1 cellular context compared by ENCODE assay signal in the genomic region with DNA sequence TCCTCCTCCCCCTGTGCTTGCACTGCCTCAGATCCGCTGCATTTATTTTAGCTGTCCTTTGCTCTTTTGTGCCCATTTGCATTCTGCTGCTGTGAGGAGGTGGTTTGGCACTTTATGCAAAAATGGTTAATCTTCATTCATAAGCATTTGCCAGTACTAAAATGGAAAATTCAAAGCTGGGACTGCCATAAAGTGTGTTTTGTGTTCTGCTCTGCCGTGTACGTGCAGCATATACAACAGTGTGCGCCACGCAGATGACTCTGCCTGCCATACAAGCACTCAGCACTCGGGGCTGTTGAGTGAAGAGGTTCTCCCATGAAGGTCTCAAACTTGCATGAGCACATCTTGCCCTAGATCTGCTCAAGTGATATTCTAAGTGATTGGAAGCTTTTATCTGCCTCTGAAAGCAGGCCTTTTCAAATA.
TF ChIP-seq lines count a peak whose summit lies in the region.

No MANE protein-coding gene starts in this region.

TF ChIP-seq in WTC11, 78 proteins besides CTCF, POLR2A, EP300 and RAD21:
- TF ChIP-seq, protein P1, sequence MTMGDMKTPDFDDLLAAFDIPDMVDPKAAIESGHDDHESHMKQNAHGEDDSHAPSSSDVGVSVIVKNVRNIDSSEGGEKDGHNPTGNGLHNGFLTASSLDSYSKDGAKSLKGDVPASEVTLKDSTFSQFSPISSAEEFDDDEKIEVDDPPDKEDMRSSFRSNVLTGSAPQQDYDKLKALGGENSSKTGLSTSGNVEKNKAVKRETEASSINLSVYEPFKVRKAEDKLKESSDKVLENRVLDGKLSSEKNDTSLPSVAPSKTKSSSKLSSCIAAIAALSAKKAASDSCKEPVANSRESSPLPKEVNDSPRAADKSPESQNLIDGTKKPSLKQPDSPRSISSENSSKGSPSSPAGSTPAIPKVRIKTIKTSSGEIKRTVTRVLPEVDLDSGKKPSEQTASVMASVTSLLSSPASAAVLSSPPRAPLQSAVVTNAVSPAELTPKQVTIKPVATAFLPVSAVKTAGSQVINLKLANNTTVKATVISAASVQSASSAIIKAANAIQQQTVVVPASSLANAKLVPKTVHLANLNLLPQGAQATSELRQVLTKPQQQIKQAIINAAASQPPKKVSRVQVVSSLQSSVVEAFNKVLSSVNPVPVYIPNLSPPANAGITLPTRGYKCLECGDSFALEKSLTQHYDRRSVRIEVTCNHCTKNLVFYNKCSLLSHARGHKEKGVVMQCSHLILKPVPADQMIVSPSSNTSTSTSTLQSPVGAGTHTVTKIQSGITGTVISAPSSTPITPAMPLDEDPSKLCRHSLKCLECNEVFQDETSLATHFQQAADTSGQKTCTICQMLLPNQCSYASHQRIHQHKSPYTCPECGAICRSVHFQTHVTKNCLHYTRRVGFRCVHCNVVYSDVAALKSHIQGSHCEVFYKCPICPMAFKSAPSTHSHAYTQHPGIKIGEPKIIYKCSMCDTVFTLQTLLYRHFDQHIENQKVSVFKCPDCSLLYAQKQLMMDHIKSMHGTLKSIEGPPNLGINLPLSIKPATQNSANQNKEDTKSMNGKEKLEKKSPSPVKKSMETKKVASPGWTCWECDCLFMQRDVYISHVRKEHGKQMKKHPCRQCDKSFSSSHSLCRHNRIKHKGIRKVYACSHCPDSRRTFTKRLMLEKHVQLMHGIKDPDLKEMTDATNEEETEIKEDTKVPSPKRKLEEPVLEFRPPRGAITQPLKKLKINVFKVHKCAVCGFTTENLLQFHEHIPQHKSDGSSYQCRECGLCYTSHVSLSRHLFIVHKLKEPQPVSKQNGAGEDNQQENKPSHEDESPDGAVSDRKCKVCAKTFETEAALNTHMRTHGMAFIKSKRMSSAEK (CRISPR knock-in tag; IDR thresholded peaks at IDR 0.05; ENCODE audit: borderline replicate concordance) = no peak
- no peak for TF ChIP-seq ELF4 (CRISPR knock-in tag; IDR thresholded peaks at IDR 0.05; ENCODE audit: low read depth)
- TF ChIP-seq E2F1 (CRISPR knock-in tag; IDR thresholded peaks at IDR 0.05) = no peak
- no peak for TF ChIP-seq ZNF121 (CRISPR knock-in tag; IDR thresholded peaks at IDR 0.05)
- TF ChIP-seq ZNF423 (CRISPR knock-in tag; IDR thresholded peaks at IDR 0.05) = no peak
- no peak for TF ChIP-seq NFATC4 (CRISPR knock-in tag; IDR thresholded peaks at IDR 0.05)
- no peak for TF ChIP-seq HMGA2 (CRISPR knock-in tag; IDR thresholded peaks at IDR 0.05)
- no peak for TF ChIP-seq ATF3 (CRISPR knock-in tag; conservative IDR thresholded peaks at IDR 0.05)
- no peak for TF ChIP-seq NFE2L1 (CRISPR knock-in tag; IDR thresholded peaks at IDR 0.05)
- TF ChIP-seq E2F4 (CRISPR knock-in tag; IDR thresholded peaks at IDR 0.05; ENCODE audit: borderline replicate concordance, low read depth) = no peak
- no peak for TF ChIP-seq NR2C2 (CRISPR knock-in tag; IDR thresholded peaks at IDR 0.05)
- TF ChIP-seq IRF1 (CRISPR knock-in tag; IDR thresholded peaks at IDR 0.05) = no peak
- no peak for TF ChIP-seq FOXK1 (CRISPR knock-in tag; IDR thresholded peaks at IDR 0.05)
- no peak for TF ChIP-seq GTF2I (CRISPR knock-in tag; conservative IDR thresholded peaks at IDR 0.05)
- TF ChIP-seq, protein P2, sequence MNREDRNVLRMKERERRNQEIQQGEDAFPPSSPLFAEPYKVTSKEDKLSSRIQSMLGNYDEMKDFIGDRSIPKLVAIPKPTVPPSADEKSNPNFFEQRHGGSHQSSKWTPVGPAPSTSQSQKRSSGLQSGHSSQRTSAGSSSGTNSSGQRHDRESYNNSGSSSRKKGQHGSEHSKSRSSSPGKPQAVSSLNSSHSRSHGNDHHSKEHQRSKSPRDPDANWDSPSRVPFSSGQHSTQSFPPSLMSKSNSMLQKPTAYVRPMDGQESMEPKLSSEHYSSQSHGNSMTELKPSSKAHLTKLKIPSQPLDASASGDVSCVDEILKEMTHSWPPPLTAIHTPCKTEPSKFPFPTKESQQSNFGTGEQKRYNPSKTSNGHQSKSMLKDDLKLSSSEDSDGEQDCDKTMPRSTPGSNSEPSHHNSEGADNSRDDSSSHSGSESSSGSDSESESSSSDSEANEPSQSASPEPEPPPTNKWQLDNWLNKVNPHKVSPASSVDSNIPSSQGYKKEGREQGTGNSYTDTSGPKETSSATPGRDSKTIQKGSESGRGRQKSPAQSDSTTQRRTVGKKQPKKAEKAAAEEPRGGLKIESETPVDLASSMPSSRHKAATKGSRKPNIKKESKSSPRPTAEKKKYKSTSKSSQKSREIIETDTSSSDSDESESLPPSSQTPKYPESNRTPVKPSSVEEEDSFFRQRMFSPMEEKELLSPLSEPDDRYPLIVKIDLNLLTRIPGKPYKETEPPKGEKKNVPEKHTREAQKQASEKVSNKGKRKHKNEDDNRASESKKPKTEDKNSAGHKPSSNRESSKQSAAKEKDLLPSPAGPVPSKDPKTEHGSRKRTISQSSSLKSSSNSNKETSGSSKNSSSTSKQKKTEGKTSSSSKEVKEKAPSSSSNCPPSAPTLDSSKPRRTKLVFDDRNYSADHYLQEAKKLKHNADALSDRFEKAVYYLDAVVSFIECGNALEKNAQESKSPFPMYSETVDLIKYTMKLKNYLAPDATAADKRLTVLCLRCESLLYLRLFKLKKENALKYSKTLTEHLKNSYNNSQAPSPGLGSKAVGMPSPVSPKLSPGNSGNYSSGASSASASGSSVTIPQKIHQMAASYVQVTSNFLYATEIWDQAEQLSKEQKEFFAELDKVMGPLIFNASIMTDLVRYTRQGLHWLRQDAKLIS (CRISPR knock-in tag; IDR thresholded peaks at IDR 0.05; ENCODE audit: borderline replicate concordance) = no peak
- TF ChIP-seq, protein P3, sequence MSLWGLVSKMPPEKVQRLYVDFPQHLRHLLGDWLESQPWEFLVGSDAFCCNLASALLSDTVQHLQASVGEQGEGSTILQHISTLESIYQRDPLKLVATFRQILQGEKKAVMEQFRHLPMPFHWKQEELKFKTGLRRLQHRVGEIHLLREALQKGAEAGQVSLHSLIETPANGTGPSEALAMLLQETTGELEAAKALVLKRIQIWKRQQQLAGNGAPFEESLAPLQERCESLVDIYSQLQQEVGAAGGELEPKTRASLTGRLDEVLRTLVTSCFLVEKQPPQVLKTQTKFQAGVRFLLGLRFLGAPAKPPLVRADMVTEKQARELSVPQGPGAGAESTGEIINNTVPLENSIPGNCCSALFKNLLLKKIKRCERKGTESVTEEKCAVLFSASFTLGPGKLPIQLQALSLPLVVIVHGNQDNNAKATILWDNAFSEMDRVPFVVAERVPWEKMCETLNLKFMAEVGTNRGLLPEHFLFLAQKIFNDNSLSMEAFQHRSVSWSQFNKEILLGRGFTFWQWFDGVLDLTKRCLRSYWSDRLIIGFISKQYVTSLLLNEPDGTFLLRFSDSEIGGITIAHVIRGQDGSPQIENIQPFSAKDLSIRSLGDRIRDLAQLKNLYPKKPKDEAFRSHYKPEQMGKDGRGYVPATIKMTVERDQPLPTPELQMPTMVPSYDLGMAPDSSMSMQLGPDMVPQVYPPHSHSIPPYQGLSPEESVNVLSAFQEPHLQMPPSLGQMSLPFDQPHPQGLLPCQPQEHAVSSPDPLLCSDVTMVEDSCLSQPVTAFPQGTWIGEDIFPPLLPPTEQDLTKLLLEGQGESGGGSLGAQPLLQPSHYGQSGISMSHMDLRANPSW (CRISPR knock-in tag; conservative IDR thresholded peaks at IDR 0.05; ENCODE audit: low read depth) = no peak
- no peak for TF ChIP-seq ZBTB43 (CRISPR knock-in tag; IDR thresholded peaks at IDR 0.05)
- no peak for TF ChIP-seq ETV6 (CRISPR knock-in tag; IDR thresholded peaks at IDR 0.05)
- TF ChIP-seq, protein P4, sequence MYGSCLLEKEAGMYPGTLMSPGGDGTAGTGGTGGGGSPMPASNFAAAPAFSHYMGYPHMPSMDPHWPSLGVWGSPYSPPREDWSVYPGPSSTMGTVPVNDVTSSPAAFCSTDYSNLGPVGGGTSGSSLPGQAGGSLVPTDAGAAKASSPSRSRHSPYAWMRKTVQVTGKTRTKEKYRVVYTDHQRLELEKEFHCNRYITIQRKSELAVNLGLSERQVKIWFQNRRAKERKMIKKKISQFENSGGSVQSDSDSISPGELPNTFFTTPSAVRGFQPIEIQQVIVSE (CRISPR knock-in tag; IDR thresholded peaks at IDR 0.05; ENCODE audit: borderline replicate concordance) = no peak
